In the genomic region with DNA sequence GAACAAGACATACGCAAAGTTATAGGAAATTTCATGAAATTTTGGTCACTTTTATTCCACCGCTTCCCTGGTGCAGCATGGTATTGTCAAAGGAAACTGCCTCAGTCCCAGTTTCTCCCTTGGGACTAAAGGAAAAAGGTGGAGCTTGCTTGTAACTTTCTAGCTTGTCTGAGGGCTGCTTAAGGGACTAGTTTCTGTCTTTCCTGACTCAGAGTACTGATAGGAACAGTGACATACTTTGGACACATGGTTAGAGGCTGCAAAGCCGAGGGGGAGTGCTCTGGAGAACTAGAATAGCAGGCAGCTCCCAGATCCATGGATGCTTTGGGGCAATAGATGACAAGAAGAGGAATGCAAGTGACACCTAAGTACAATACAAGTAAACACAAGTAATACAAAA, we compare ENCODE assay signal across 19 cellular contexts.
DNase-seq lines count a peak whose midpoint lies in the region; ATAC-seq lines count a peak whose summit lies in the region.
"Had no signal": no experiment of that assay in that cellular context is flagged by ENCODE, and none has a peak within 500 bp of the region (broad histone marks: within the 10 kb centered on the region; RNA-seq: fewer than 3 reads in every experiment).

No MANE protein-coding gene starts in this region.

- H3K27me3 Mint-ChIP-seq in activated naive CD4-positive, alpha-beta T cell treated with anti-CD3 and anti-CD28 coated beads, Interleukin-2, amount 10 ng/mL, durations not matched to agents 7 days and 5 days = no peaks in the 10 kb centered on the region
- no peaks in the 10 kb centered on the region for H3K27me3 Mint-ChIP-seq in activated T-helper 1 cell treated with anti-CD3 and anti-CD28 coated beads, Interleukin-12 subunit alpha, Interleukin-12 subunit beta, Interleukin-2, Interleukin-4 antibody, amounts not matched to agents 30 ng/mL and 10 ng/mL and 1 ng/mL, durations not matched to agents 14 hours and 24 hours and 36 hours (ENCODE audit: insufficient read depth)
- H3K27me3 Mint-ChIP-seq in stimulated activated naive CD8-positive, alpha-beta T cell treated with anti-CD3 and anti-CD28 coated beads, Interleukin-15, amount 100 ng/mL, for 72 hours = no peaks in the 10 kb centered on the region
- H3K27me3 Mint-ChIP-seq: dendritic cell treated with granulocyte-macrophage colony-stimulating factor and Interleukin-4, amounts not matched to agents 40 ng/mL and 50 ng/mL, for 4 days had no signal

- DNase-seq in activated naive CD4-positive, alpha-beta T cell treated with anti-CD3 and anti-CD28 coated beads, Interleukin-2, amount 10 ng/mL, durations not matched to agents 7 days and 5 days = no peak
- DNase-seq in activated naive CD4-positive, alpha-beta T cell treated with Interleukin-2 at 50 U/mL for 16 hours = no peak
- no peak for DNase-seq in activated T-helper 1 cell treated with anti-CD3 and anti-CD28 coated beads, Interleukin-12 subunit alpha, Interleukin-12 subunit beta, Interleukin-2, Interleukin-4 antibody, amounts not matched to agents 30 ng/mL and 10 ng/mL and 1 ng/mL, durations not matched to agents 14 hours and 24 hours and 36 hours (ENCODE audit: low spot score)
- DNase-seq in left colon (no peak), Kasumi-1 (lab: John Stamatoyannopoulos, UW) (no peak), NOMO-1 (lab: John Stamatoyannopoulos, UW; ENCODE audit: unreplicated experiment in 2 of 2) (no peak)
- DNase-seq in stimulated activated naive CD8-positive, alpha-beta T cell treated with anti-CD3 and anti-CD28 coated beads, Interleukin-15, amount 100 ng/mL, for 72 hours = no peak
- DNase-seq: amygdala, DMS153, GDM1, H9, head of caudate nucleus, NCI-H1417, NCI-H2081 treated with DMSO at 0.1 percent for 48 hours, NCI-H446, posterior cingulate gyrus, SHP77 had no signal

- peaks cover 27% of the 10 kb centered on the region for H3K4me1 Mint-ChIP-seq in activated naive CD4-positive, alpha-beta T cell treated with anti-CD3 and anti-CD28 coated beads, Interleukin-2, amount 10 ng/mL, durations not matched to agents 7 days and 5 days
- H3K4me1 Mint-ChIP-seq in activated T-helper 1 cell treated with anti-CD3 and anti-CD28 coated beads, Interleukin-12 subunit alpha, Interleukin-12 subunit beta, Interleukin-2, Interleukin-4 antibody, amounts not matched to agents 30 ng/mL and 10 ng/mL and 1 ng/mL, durations not matched to agents 14 hours and 24 hours and 36 hours (ENCODE audit: low read depth) = peaks cover 46% of the 10 kb centered on the region
- H3K4me1 Mint-ChIP-seq in stimulated activated naive CD8-positive, alpha-beta T cell treated with anti-CD3 and anti-CD28 coated beads, Interleukin-15, amount 100 ng/mL, for 72 hours = peaks cover 48% of the 10 kb centered on the region
- H3K4me1 Mint-ChIP-seq: H9 had no signal

- peak overlapping the region; percentile 2 for H3K27ac Mint-ChIP-seq in activated naive CD4-positive, alpha-beta T cell treated with anti-CD3 and anti-CD28 coated beads, Interleukin-2, amount 10 ng/mL, durations not matched to agents 7 days and 5 days
- peak overlapping the region; percentile 21 for H3K27ac Mint-ChIP-seq in activated T-helper 1 cell treated with anti-CD3 and anti-CD28 coated beads, Interleukin-12 subunit alpha, Interleukin-12 subunit beta, Interleukin-2, Interleukin-4 antibody, amounts not matched to agents 30 ng/mL and 10 ng/mL and 1 ng/mL, durations not matched to agents 14 hours and 24 hours and 36 hours
- peak overlapping the region; percentile 66 to 90 for H3K27ac Mint-ChIP-seq in stimulated activated naive CD8-positive, alpha-beta T cell treated with anti-CD3 and anti-CD28 coated beads, Interleukin-15, amount 100 ng/mL, for 72 hours
- H3K27ac Mint-ChIP-seq: dendritic cell treated with granulocyte-macrophage colony-stimulating factor and Interleukin-4, amounts not matched to agents 40 ng/mL and 50 ng/mL, for 4 days; H9 had no signal

- intact Hi-C loops in activated T-helper 1 cell treated with anti-CD3 and anti-CD28 coated beads, Interleukin-12 subunit alpha, Interleukin-12 subunit beta, Interleukin-2, Interleukin-4 antibody, amounts not matched to agents 30 ng/mL and 10 ng/mL and 1 ng/mL, durations not matched to agents 14 hours and 24 hours and 36 hours (cut with micrococcal nuclease) = no loop called here
- intact Hi-C loops in left colon (cut with DNase I, micrococcal nuclease) = no loop called here

- peaks cover 14% of the 10 kb centered on the region for H3K9me3 Mint-ChIP-seq in activated naive CD4-positive, alpha-beta T cell treated with anti-CD3 and anti-CD28 coated beads, Interleukin-2, amount 10 ng/mL, durations not matched to agents 7 days and 5 days
- H3K9me3 Mint-ChIP-seq in activated T-helper 1 cell treated with anti-CD3 and anti-CD28 coated beads, Interleukin-12 subunit alpha, Interleukin-12 subunit beta, Interleukin-2, Interleukin-4 antibody, amounts not matched to agents 30 ng/mL and 10 ng/mL and 1 ng/mL, durations not matched to agents 14 hours and 24 hours and 36 hours = peaks cover 19% of the 10 kb centered on the region
- peaks cover 23 to 31% of the 10 kb centered on the region in 2 donors for H3K9me3 Mint-ChIP-seq in stimulated activated naive CD8-positive, alpha-beta T cell treated with anti-CD3 and anti-CD28 coated beads, Interleukin-15, amount 100 ng/mL, for 72 hours

- ATAC-seq in left colon (peak; percentile 17), GM19023 (IDR thresholded peaks at IDR 0.05; ENCODE audit: unreplicated experiment) (no peak)
- no peak for ATAC-seq in stimulated activated naive CD8-positive, alpha-beta T cell treated with anti-CD3 and anti-CD28 coated beads, Interleukin-15, amount 100 ng/mL, for 72 hours

- H3K36me3 Mint-ChIP-seq in activated naive CD4-positive, alpha-beta T cell treated with anti-CD3 and anti-CD28 coated beads, Interleukin-2, amount 10 ng/mL, durations not matched to agents 7 days and 5 days = peaks cover 87% of the 10 kb centered on the region
- H3K36me3 Mint-ChIP-seq in activated T-helper 1 cell treated with anti-CD3 and anti-CD28 coated beads, Interleukin-12 subunit alpha, Interleukin-12 subunit beta, Interleukin-2, Interleukin-4 antibody, amounts not matched to agents 30 ng/mL and 10 ng/mL and 1 ng/mL, durations not matched to agents 14 hours and 24 hours and 36 hours (ENCODE audit: low read depth) = peaks cover 75% of the 10 kb centered on the region

- no peak overlapping the region for H3K4me3 Mint-ChIP-seq in activated naive CD4-positive, alpha-beta T cell treated with anti-CD3 and anti-CD28 coated beads, Interleukin-2, amount 10 ng/mL, durations not matched to agents 7 days and 5 days
- H3K4me3 Mint-ChIP-seq in activated T-helper 1 cell treated with anti-CD3 and anti-CD28 coated beads, Interleukin-12 subunit alpha, Interleukin-12 subunit beta, Interleukin-2, Interleukin-4 antibody, amounts not matched to agents 30 ng/mL and 10 ng/mL and 1 ng/mL, durations not matched to agents 14 hours and 24 hours and 36 hours = no peak overlapping the region
- peak overlapping the region in 1 of 2 donors; percentile 29 for H3K4me3 Mint-ChIP-seq in stimulated activated naive CD8-positive, alpha-beta T cell treated with anti-CD3 and anti-CD28 coated beads, Interleukin-15, amount 100 ng/mL, for 72 hours
- H3K4me3 Mint-ChIP-seq: dendritic cell treated with granulocyte-macrophage colony-stimulating factor and Interleukin-4, amounts not matched to agents 40 ng/mL and 50 ng/mL, for 4 days; H9 had no signal

- CTCF ChIA-PET in activated naive CD4-positive, alpha-beta T cell treated with anti-CD3 and anti-CD28 coated beads, Interleukin-2, amount 10 ng/mL, durations not matched to agents 7 days and 5 days (lab: Charles Lee) = interaction anchor here (0.8 to 1.3 kb wide), 2 partner anchors 9 to 13 kb away, joined by 3 read pairs; no protein-coding TSS in a partner anchor

Comparison
In these comparisons a context has a peak if more than half of its experiments do, and no peak if none do; other contexts are left out.
1. H3K27ac Mint-ChIP-seq: peak in every context shown above with its lines; median percentile 78 in stimulated activated naive CD8-positive, alpha-beta T cell treated with anti-CD3 and anti-CD28 coated beads, Interleukin-15, amount 100 ng/mL, for 72 hours; 21 in activated T-helper 1 cell treated with anti-CD3 and anti-CD28 coated beads, Interleukin-12 subunit alpha, Interleukin-12 subunit beta, Interleukin-2, Interleukin-4 antibody, amounts not matched to agents 30 ng/mL and 10 ng/mL and 1 ng/mL, durations not matched to agents 14 hours and 24 hours and 36 hours; 2 in activated naive CD4-positive, alpha-beta T cell treated with anti-CD3 and anti-CD28 coated beads, Interleukin-2, amount 10 ng/mL, durations not matched to agents 7 days and 5 days.